Comparison of ENCODE assay signal across 8 cellular contexts in the genomic region with DNA sequence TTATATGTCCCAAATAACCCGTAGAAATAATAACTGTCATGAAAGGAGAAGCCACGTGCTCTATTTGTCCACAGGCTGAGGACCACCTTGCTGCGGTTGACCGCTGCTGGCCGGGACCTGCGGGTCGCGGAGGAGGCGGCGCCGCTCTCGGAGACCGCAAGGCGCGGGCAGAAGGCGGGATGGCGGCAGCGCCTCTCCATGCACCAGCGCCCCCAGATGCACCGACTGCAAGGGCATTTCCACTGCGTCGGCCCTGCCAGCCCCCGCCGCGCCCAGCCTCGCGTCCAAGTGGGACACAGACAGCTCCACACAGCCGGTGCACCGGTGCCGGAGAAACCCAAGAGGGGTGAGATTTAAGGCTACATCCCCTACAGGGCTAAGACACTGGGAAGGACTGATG. TPM values are rescaled to one million over a fixed set of nuclear protein-coding genes. Genes with fewer than 3 reads are reported as not detected.
DNase-seq lines count a peak whose midpoint lies in the region; ATAC-seq and TF ChIP-seq lines count a peak whose summit lies in the region.

No MANE protein-coding gene starts in this region.

- no peak for ATAC-seq in GM19324 (IDR thresholded peaks at IDR 0.05; ENCODE audit: low FRiP score, unreplicated experiment)
- no peak for ATAC-seq in HG02623 (IDR thresholded peaks at IDR 0.05; ENCODE audit: unreplicated experiment)

- H3K9me3 ChIP-seq in BE2C, result no peaks in the 10 kb centered on the region

- TF ChIP-seq CTCF in BE2C (IDR thresholded peaks at IDR 0.05; ENCODE audit: low read depth, low read length), result peak; percentile 16
- TF ChIP-seq CTCF in KMS-11 (conservative IDR thresholded peaks at IDR 0.05; ENCODE audit: low read depth, low read length), result no peak

- H3K36me3 ChIP-seq in BE2C (no peaks in the 10 kb centered on the region), KMS-11 (ENCODE audit: insufficient read depth) (no peaks in the 10 kb centered on the region)

- peak overlapping the region; percentile 66 for H3K4me2 ChIP-seq in KMS-11

- H2AFZ ChIP-seq in KMS-11 (ENCODE audit: low read depth), result peak overlapping the region; percentile 69

- H3K27ac ChIP-seq in KMS-11, result no peak overlapping the region; the same call in 1 of the 2 replicates

- DNase-seq in BE2C (peak; percentile 71), globus pallidus (ENCODE audit: low spot score) (peak; percentile 7), retina (peak; percentile 77), glomerular visceral epithelial cell (ENCODE audit: extremely low spot score) (no peak)
- DNase-seq in activated CD8-positive, alpha-beta memory T cell treated with anti-CD3 and anti-CD28 coated beads, Interleukin-2, amount 50 U/mL, for 4 hours, result peak; percentile 30

- no peaks in the 10 kb centered on the region for H3K79me2 ChIP-seq in KMS-11 (ENCODE audit: insufficient read depth, low read depth)

- H3K27me3 ChIP-seq in BE2C (no peaks in the 10 kb centered on the region), KMS-11 (ENCODE audit: insufficient read depth, low read depth) (no peaks in the 10 kb centered on the region)

- H4K20me1 ChIP-seq in KMS-11 (ENCODE audit: insufficient read depth), result no peaks in the 10 kb centered on the region

- H3K9ac ChIP-seq in KMS-11, result peak overlapping the region; percentile 27; the same call in 1 of the 2 replicates

- peak overlapping the region; percentile 64 for H3K4me3 ChIP-seq in BE2C (ENCODE audit: low read depth, low read length)
- no peak overlapping the region for H3K4me3 ChIP-seq in KMS-11 (IDR thresholded peaks at IDR 0.05; ENCODE audit: insufficient read depth, low read depth, low read length)

- H3K4me1 ChIP-seq in BE2C (no peaks in the 10 kb centered on the region), KMS-11 (ENCODE audit: low read depth, poor library complexity, severe bottlenecking) (peaks cover 40% of the 10 kb centered on the region)

RNA-seq across cellular contexts. Expression of gene RPGRIP1, which starts 21.0 kb away (rescaled TPM):
- polyA plus RNA-seq in BE2C (2012; ENCODE audit: insufficient read depth, insufficient read length, low read depth), result 0.36 TPM

RNA-seq across cellular contexts. Expression of gene HNRNPC, which starts 31.6 kb away (rescaled TPM):
- polyA plus RNA-seq in BE2C (2012; ENCODE audit: insufficient read depth, insufficient read length, low read depth), result 554 TPM
